In genomic region chr7:43669286-43670081, GRCh38 we compare ENCODE assay signal across 9 cellular contexts.
A peak's percentile ranks its signal among the peaks of the same experiment; 100 is the strongest.
DNase-seq lines count a peak whose midpoint lies in the region; ATAC-seq lines count a peak whose summit lies in the region.
"Had no signal": no experiment of that assay in that cellular context is flagged by ENCODE, and none has a peak within 500 bp of the region (broad histone marks: within the 10 kb centered on the region; RNA-seq: fewer than 3 reads in every experiment).

No MANE protein-coding gene starts in this region.

- ATAC-seq in GM21825 (IDR thresholded peaks at IDR 0.05; ENCODE audit: unreplicated experiment) = peak; percentile 65
- no peak for ATAC-seq in HG03196 (IDR thresholded peaks at IDR 0.05; ENCODE audit: unreplicated experiment)
- ATAC-seq: Panc1 had no signal

- DNase-seq in activated CD4-positive, alpha-beta T cell treated with anti-CD3 and anti-CD28 coated beads for 4 hours = peak; percentile 76 to 82
- peak; percentile 82 for DNase-seq in central memory CD4-positive, alpha-beta T cell
- DNase-seq in stimulated activated CD4-positive, alpha-beta T cell treated with anti-CD3 and anti-CD28 coated beads, Interleukin-4, amount 100 ng/mL, for 1 hour = peak; percentile 69
- DNase-seq in NCI-H345 (lab: John Stamatoyannopoulos, UW) = no peak
- DNase-seq in DMS79 (lab: John Stamatoyannopoulos, UW) = no peak
- DNase-seq in AML-193 (lab: John Stamatoyannopoulos, UW) = no peak

Comparison
In these comparisons a context has a peak if more than half of its experiments do, and no peak if none do; other contexts are left out.
1. DNase-seq: peak in activated CD4-positive, alpha-beta T cell treated with anti-CD3 and anti-CD28 coated beads for 4 hours (2 of 2), central memory CD4-positive, alpha-beta T cell (single experiment) and stimulated activated CD4-positive, alpha-beta T cell treated with anti-CD3 and anti-CD28 coated beads, Interleukin-4, amount 100 ng/mL, for 1 hour (single experiment); none in NCI-H345 (single experiment), DMS79 (single experiment) and AML-193 (0 of 2).